ENCODE assay signal across 1 cellular context in genomic region chr6:110491644-110492317, GRCh38.
TF ChIP-seq lines count a peak whose summit lies in the region.

No MANE protein-coding gene starts in this region.

TF ChIP-seq in SK-N-SH treated with all-trans-retinoic acid at 6 μM for 48 hours, 23 proteins besides CTCF, POLR2A, EP300 and RAD21 (continued from another document):
- TF ChIP-seq ZFP3 (CRISPR knock-in tag; IDR thresholded peaks at IDR 0.05): no peak
- no peak for TF ChIP-seq BACH2 (CRISPR knock-in tag; IDR thresholded peaks at IDR 0.05; ENCODE audit: borderline replicate concordance)
- TF ChIP-seq TCF4 (CRISPR knock-in tag; IDR thresholded peaks at IDR 0.05; ENCODE audit: borderline replicate concordance): no peak
- no peak for TF ChIP-seq POU6F1 (CRISPR knock-in tag; IDR thresholded peaks at IDR 0.05; ENCODE audit: borderline replicate concordance, low read depth)
- TF ChIP-seq ZNF565 (CRISPR knock-in tag; conservative IDR thresholded peaks at IDR 0.05; ENCODE audit: low read depth): no peak
- no peak for TF ChIP-seq ZNF70 (CRISPR knock-in tag; IDR thresholded peaks at IDR 0.05)
- TF ChIP-seq TOX (CRISPR knock-in tag; IDR thresholded peaks at IDR 0.05; ENCODE audit: borderline replicate concordance): no peak
- no peak for TF ChIP-seq GLIS3 (CRISPR knock-in tag; IDR thresholded peaks at IDR 0.05)
- TF ChIP-seq ZC3H10 (CRISPR knock-in tag; IDR thresholded peaks at IDR 0.05): no peak
- no peak for TF ChIP-seq SNAI2 (CRISPR knock-in tag; IDR thresholded peaks at IDR 0.05)
